ENCODE assay signal across 18 cellular contexts in genomic region chr18:62754026-62754425, GRCh38. TPM values are rescaled to one million over a fixed set of nuclear protein-coding genes. Genes with fewer than 3 reads are reported as not detected.
DNase-seq lines count a peak whose midpoint lies in the region; ATAC-seq, FAIRE-seq and TF ChIP-seq lines count a peak whose summit lies in the region.
"Had no signal": no experiment of that assay in that cellular context is flagged by ENCODE, and none has a peak within 500 bp of the region (broad histone marks: within the 10 kb centered on the region; RNA-seq: fewer than 3 reads in every experiment).

No MANE protein-coding gene starts in this region.

- H3K36me3 ChIP-seq in HEK293 (ENCODE audit: control insufficient read depth in 2 of 2, insufficient read depth in 1 of 2, low read length in 2 of 2) (no peaks in the 10 kb centered on the region), H1 (ENCODE audit: control insufficient read depth in 2 of 4, insufficient read depth in 4 of 4, low read length in 3 of 4) (no peaks in the 10 kb centered on the region; a peak in 1 of 8 replicates), mucosa of descending colon (ENCODE audit: low read depth) (no peaks in the 10 kb centered on the region)

- no peak overlapping the region for H4K8ac ChIP-seq in H1 (ENCODE audit: extremely low read depth, insufficient read depth, low read length)

- no peaks in the 10 kb centered on the region for H3K27me3 ChIP-seq in H1 (replicated peaks in 1 of 4; ENCODE audit: control insufficient read depth in 3 of 4, extremely low read depth in 1 of 4, insufficient read depth in 3 of 4, low read length in 3 of 4)
- H3K27me3 ChIP-seq: BLaER1 treated with 17β-estradiol and CSF1 and Interleukin-3, amounts not matched to agents 10 nM and 100 nM had no signal

- H2BK20ac ChIP-seq in H1 (ENCODE audit: low read length): no peak overlapping the region; the same call in 1 of the 2 replicates

- peaks cover 4% of the 10 kb centered on the region; the same call in 1 of the 2 replicates for H3K79me1 ChIP-seq in H1 (ENCODE audit: low read depth, low read length)

- H2BK5ac ChIP-seq in H1 (ENCODE audit: low read depth, low read length): peak overlapping the region; percentile 69; the same call in 1 of the 2 replicates

- TF ChIP-seq CTCF in HEK293 (tag by site-specific recombination; IDR thresholded peaks at IDR 0.05) (no peak), H1 (IDR thresholded peaks at IDR 0.05; ENCODE audit: control extremely low read depth in 1 of 3, insufficient read depth in 1 of 3, low read depth in 1 of 3, low read length in 3 of 3) (no peak), mucosa of descending colon (IDR thresholded peaks at IDR 0.05) (no peak)

- H2AFZ ChIP-seq in H1 (ENCODE audit: low read length): no peak overlapping the region

- TF ChIP-seq POLR2A in H1 (IDR thresholded peaks at IDR 0.05; ENCODE audit: control extremely low read depth in 1 of 2, low read depth in 2 of 2, low read length in 2 of 2): no peak

- H3K23me2 ChIP-seq in H1 (ENCODE audit: low read depth, low read length): no peaks in the 10 kb centered on the region

- no peak overlapping the region for H3K4me3 ChIP-seq in HEK293 (ENCODE audit: low read depth, low read length)
- no peak overlapping the region for H3K4me3 ChIP-seq in H1 (ENCODE audit: extremely low read depth in 1 of 4, insufficient read depth in 2 of 4, low read depth in 3 of 4, low read length in 4 of 4)
- H3K4me3 ChIP-seq in mucosa of descending colon: no peak overlapping the region
- H3K4me3 ChIP-seq: A549; BLaER1 treated with 17β-estradiol and CSF1 and Interleukin-3, amounts not matched to agents 10 nM and 100 nM had no signal

- peak overlapping the region; percentile 69; the same call in 1 of the 2 replicates for H2BK12ac ChIP-seq in H1 (ENCODE audit: low read depth, low read length)

- H2BK120ac ChIP-seq in H1 (replicated peaks; ENCODE audit: low read depth, low read length): no peak overlapping the region

- H4K91ac ChIP-seq in H1 (replicated peaks; ENCODE audit: insufficient read length, low read length): no peak overlapping the region

- DNase-seq in H1 (ENCODE audit: low read depth in 1 of 2, low spot score in 2 of 2): no peak
- no peak for DNase-seq in mucosa of descending colon
- DNase-seq in substantia nigra (lab: John Stamatoyannopoulos, UW): no peak
- DNase-seq in activated effector memory CD4-positive, alpha-beta T cell treated with anti-CD3 and anti-CD28 coated beads, Interleukin-2, amount 50 U/mL, for 16 hours: no peak
- DNase-seq in effector CD4-positive, alpha-beta T cell: no peak
- DNase-seq in GM19239 (ENCODE audit: insufficient read length, low spot score): no peak
- DNase-seq: DND-41, H7, KBM-7, NCI-H1436 treated with DMSO at 0.1 percent for 48 hours, NCI-H2029 treated with DMSO at 0.1 percent for 48 hours, NCI-H774, RPMI8226, SIG-M5 had no signal

- H3K9me3 ChIP-seq in HEK293 (ENCODE audit: control insufficient read depth, insufficient read depth, low read depth, low read length) (no peaks in the 10 kb centered on the region; the same call in 1 of the 2 replicates), H1 (ENCODE audit: insufficient read depth in 2 of 2, low read depth in 1 of 2, low read length in 1 of 2) (0 out of 4 replicates have a peak, but pooled peaks cover 0 to 4% of the 10 kb centered on the region in 2 experiments), mucosa of descending colon (no peaks in the 10 kb centered on the region)
- H3K9me3 ChIP-seq: A549 had no signal

- H3K23ac ChIP-seq in H1 (ENCODE audit: insufficient read length): no peak overlapping the region

- TF ChIP-seq RAD21 in H1 (IDR thresholded peaks at IDR 0.05 in 1 of 2, conservative IDR thresholded peaks at IDR 0.05 in 1 of 2; ENCODE audit: low read depth in 2 of 2, low read length in 2 of 2): no peak

- TF ChIP-seq EP300 in H1 (IDR thresholded peaks at IDR 0.05; ENCODE audit: borderline replicate concordance in 1 of 2, low read depth in 2 of 2, low read length in 2 of 2): no peak

- peak overlapping the region; percentile 1 for H3K4ac ChIP-seq in H1 (replicated peaks; ENCODE audit: insufficient read length, low read depth, low read length)

- CTCF ChIA-PET in HEK293 (lab: Yijun Ruan, JAX): no interaction called here
- CTCF ChIA-PET in H1 (lab: Charles Lee; ENCODE audit: partially characterized antibody): interaction anchor here (0.7 to 3.3 kb wide), 3 partner anchors 12 to 30 kb away, joined by 3 to 17 read pairs (median 5); no protein-coding TSS in a partner anchor

- POLR2A ChIA-PET in HEK293 (lab: Yijun Ruan, JAX) (no interaction called here), H1 (lab: Charles Lee; ENCODE audit: partially characterized antibody) (interaction anchor here (3.1 kb wide), 1 partner anchor 13 kb away, joined by 11 read pairs; no protein-coding TSS in a partner anchor)

- no peak for FAIRE-seq in H1 (lab: Jason Lieb, UNC)
- no peak for FAIRE-seq in GM19239 (lab: Jason Lieb, UNC)
- FAIRE-seq: A549, G401.6 had no signal

- H3K56ac ChIP-seq in H1 (replicated peaks; ENCODE audit: insufficient read length, low read depth, low read length): no peak overlapping the region

- 0 out of 2 replicates have a peak overlapping the region, but pooled peaks have one; percentile 25 for H3K18ac ChIP-seq in H1 (ENCODE audit: extremely low read depth, low read length)

- H3K9ac ChIP-seq in H1 (replicated peaks in 1 of 4; ENCODE audit: extremely low read depth in 1 of 4, low read depth in 3 of 4, low read length in 3 of 4): no peak overlapping the region; a peak in 1 of 7 replicates
- H3K9ac ChIP-seq: BLaER1 treated with 17β-estradiol and CSF1 and Interleukin-3, amounts not matched to agents 10 nM and 100 nM had no signal

- H2BK15ac ChIP-seq in H1 (ENCODE audit: low read length): peak overlapping the region; percentile 36; the same call in 1 of the 2 replicates

- no peak overlapping the region for H3K14ac ChIP-seq in H1 (ENCODE audit: insufficient read length)

- H3K79me2 ChIP-seq in H1 (ENCODE audit: control insufficient read depth in 1 of 2, insufficient read depth in 2 of 2, low read length in 2 of 2): peaks cover 26 to 100% of the 10 kb centered on the region in 2 experiments

- ATAC-seq in mucosa of descending colon: peak; percentile 20
- ATAC-seq: A549 had no signal

- peaks cover 38% of the 10 kb centered on the region for H3K4me1 ChIP-seq in HEK293 (ENCODE audit: control insufficient read depth, insufficient read depth, low read length)
- peaks cover 4 to 36% (median 34%) of the 10 kb centered on the region in 4 experiments for H3K4me1 ChIP-seq in H1 (replicated peaks in 1 of 4; ENCODE audit: control insufficient read depth in 3 of 4, insufficient read depth in 4 of 4, low read length in 3 of 4)
- H3K4me1 ChIP-seq in mucosa of descending colon (ENCODE audit: low read depth): peaks cover 26% of the 10 kb centered on the region

- H3K27ac ChIP-seq in HEK293 (ENCODE audit: extremely low read depth, low read depth, low read length) (no peak overlapping the region), H1 (ENCODE audit: low read depth, low read length) (no peak overlapping the region), substantia nigra (ENCODE audit: low read depth, low read length, poor library complexity, severe bottlenecking) (peak overlapping the region; percentile 17)
- H3K27ac ChIP-seq: A549; BLaER1 treated with 17β-estradiol and CSF1 and Interleukin-3, amounts not matched to agents 10 nM and 100 nM had no signal

- no peak overlapping the region for H4K5ac ChIP-seq in H1 (ENCODE audit: insufficient read length, low read depth, low read length)

- H2AK5ac ChIP-seq in H1 (ENCODE audit: low read depth, low read length): peak overlapping the region; percentile 87; the same call in 1 of the 2 replicates

- H3K4me2 ChIP-seq in H1 (ENCODE audit: insufficient read depth in 1 of 2, low read depth in 2 of 2, low read length in 2 of 2): peak overlapping the region in 1 of 2 experiments; percentile 14; a peak in 1 of 4 replicates
- H3K4me2 ChIP-seq: A549; BLaER1 treated with 17β-estradiol and CSF1 and Interleukin-3, amounts not matched to agents 10 nM and 100 nM had no signal

- intact Hi-C loops in mucosa of descending colon (cut with DNase I, micrococcal nuclease): no loop called here

- H4K20me1 ChIP-seq in H1 (replicated peaks in 1 of 2; ENCODE audit: control insufficient read depth in 1 of 2, insufficient read depth in 2 of 2, low read length in 2 of 2): peaks cover 0 to 4% of the 10 kb centered on the region in 2 experiments

TF ChIP-seq in HEK293, 187 proteins besides CTCF, POLR2A, EP300 and RAD21 (continues in another document):
- no peak for TF ChIP-seq KLF8 (tag by site-specific recombination; IDR thresholded peaks at IDR 0.05)
- TF ChIP-seq SCRT2 (tag by site-specific recombination; IDR thresholded peaks at IDR 0.05): peak; percentile 54; the same call in 1 of the 2 replicates
- TF ChIP-seq ZNF366 (tag by site-specific recombination; conservative IDR thresholded peaks at IDR 0.05): no peak
- TF ChIP-seq ZNF248 (tag by site-specific recombination; IDR thresholded peaks at IDR 0.05): no peak
- no peak for TF ChIP-seq ZNF175 (tag by site-specific recombination; IDR thresholded peaks at IDR 0.05)
- peak; percentile 43; the same call in 1 of the 2 replicates for TF ChIP-seq SCRT1 (tag by site-specific recombination; IDR thresholded peaks at IDR 0.05; ENCODE audit: borderline replicate concordance)

TF ChIP-seq in H1, 55 proteins besides CTCF, POLR2A, EP300 and RAD21 (continues in another document):
- TF ChIP-seq SP4 (IDR thresholded peaks at IDR 0.05; ENCODE audit: low read length) (no peak), CBX8 (IDR thresholded peaks at IDR 0.05; ENCODE audit: borderline replicate concordance, low read depth, low read length) (no peak), GTF2F1 (IDR thresholded peaks at IDR 0.05; ENCODE audit: borderline replicate concordance, low read depth, low read length) (no peak), RBBP5 (IDR thresholded peaks at IDR 0.05; ENCODE audit: borderline replicate concordance, low read depth, low read length) (no peak), SP1 (IDR thresholded peaks at IDR 0.05; ENCODE audit: low read depth, low read length) (no peak), ZNF274 (IDR thresholded peaks at IDR 0.05; ENCODE audit: borderline replicate concordance, extremely low read depth, low read length) (no peak), CHD2 (IDR thresholded peaks at IDR 0.05; ENCODE audit: low read length) (no peak)

RNA-seq across cellular contexts. Expression of gene PHLPP1, which starts 38.7 kb away (rescaled TPM):
- total RNA-seq in H1 (2021; fragmentation: NEBNext Ultra II Directional; extraction: Animal tissue kit (Norgen Biotek cat#: 25700)): 66.3 and 67.4 TPM in 2 replicates
- polyA plus RNA-seq in H1 (2011; rRNA removed): 26.6 and 28.0 TPM in 2 replicates
- 23.4 TPM for polyA plus RNA-seq in H1 (2011; cell fraction: cytosol; rRNA removed)
- 34.7 TPM for polyA plus RNA-seq in H1 (2011; cell fraction: nucleus; rRNA removed)
- 25.6 to 34.5 TPM (median 29.9 TPM) in 4 replicates for polyA plus RNA-seq in H1 (2012, experiment 1 of 2)
- 10.4 TPM for polyA plus RNA-seq in H1 (2012, experiment 2 of 2)
- 24.5 TPM for polyA plus RNA-seq in H1 (2013, experiment 1 of 2)
- 25.0 TPM for polyA plus RNA-seq in H1 (2013, experiment 2 of 2)
- 52.5 and 99.6 TPM in 2 replicates for polyA minus RNA-seq in H1 (2011; rRNA and poly(A)+ RNA removed)
- polyA minus RNA-seq in H1 (2011; cell fraction: cytosol; rRNA and poly(A)+ RNA removed): 46.8 TPM
- 82.8 TPM for polyA minus RNA-seq in H1 (2011; cell fraction: nucleus; rRNA and poly(A)+ RNA removed)
- 10 to 100 TPM; 17.9 to 28.9 (median 19.7) TPM for total RNA-seq in mucosa of descending colon
